In genomic region chr2:195392446-195393336, GRCh38 we compare ENCODE assay signal across 24 cellular contexts.
DNase-seq lines count a peak whose midpoint lies in the region; ATAC-seq lines count a peak whose summit lies in the region.
"Had no signal": no experiment of that assay in that cellular context is flagged by ENCODE, and none has a peak within 500 bp of the region (broad histone marks: within the 10 kb centered on the region; RNA-seq: fewer than 3 reads in every experiment).

No MANE protein-coding gene starts in this region.

- DNase-seq in kidney glomerular epithelial cell (lab: John Stamatoyannopoulos, UW) (no peak), KG1 (lab: John Stamatoyannopoulos, UW) (no peak)
- DNase-seq in activated CD4-positive, alpha-beta T cell treated with anti-CD3 and anti-CD28 coated beads for 48 hours = no peak
- DNase-seq: activated CD4-positive, alpha-beta T cell treated with anti-CD3 and anti-CD28 coated beads, Interleukin-2, amount 50 U/mL, for 48 hours; activated gamma-delta T cell; adrenal gland; Calu3; EL; endodermal cell; natural killer cell; NCI-H1105; NCI-H2029 treated with DMSO at 0.1 percent for 48 hours; NCI-H345; Peyer's patch; right cardiac atrium; stimulated activated CD4-positive, alpha-beta T cell treated with anti-CD3 and anti-CD28 coated beads, Interleukin-12 subunit alpha, Interleukin-12 subunit beta, amount 100 ng/mL, for 4 hours; substantia nigra; WERI-Rb-1 had no signal

- ATAC-seq in GM18861 (IDR thresholded peaks at IDR 0.05; ENCODE audit: unreplicated experiment) (peak; percentile 68), GM19463 (IDR thresholded peaks at IDR 0.05; ENCODE audit: unreplicated experiment) (peak; percentile 64), HG02840 (IDR thresholded peaks at IDR 0.05; ENCODE audit: low FRiP score, unreplicated experiment) (peak; percentile 79), HG03378 (IDR thresholded peaks at IDR 0.05; ENCODE audit: unreplicated experiment) (peak; percentile 71), HG03280 (IDR thresholded peaks at IDR 0.05; ENCODE audit: unreplicated experiment) (no peak)
- ATAC-seq: GM23338, natural killer cell, right cardiac atrium had no signal
